25 cellular contexts compared by ENCODE assay signal in the genomic region with DNA sequence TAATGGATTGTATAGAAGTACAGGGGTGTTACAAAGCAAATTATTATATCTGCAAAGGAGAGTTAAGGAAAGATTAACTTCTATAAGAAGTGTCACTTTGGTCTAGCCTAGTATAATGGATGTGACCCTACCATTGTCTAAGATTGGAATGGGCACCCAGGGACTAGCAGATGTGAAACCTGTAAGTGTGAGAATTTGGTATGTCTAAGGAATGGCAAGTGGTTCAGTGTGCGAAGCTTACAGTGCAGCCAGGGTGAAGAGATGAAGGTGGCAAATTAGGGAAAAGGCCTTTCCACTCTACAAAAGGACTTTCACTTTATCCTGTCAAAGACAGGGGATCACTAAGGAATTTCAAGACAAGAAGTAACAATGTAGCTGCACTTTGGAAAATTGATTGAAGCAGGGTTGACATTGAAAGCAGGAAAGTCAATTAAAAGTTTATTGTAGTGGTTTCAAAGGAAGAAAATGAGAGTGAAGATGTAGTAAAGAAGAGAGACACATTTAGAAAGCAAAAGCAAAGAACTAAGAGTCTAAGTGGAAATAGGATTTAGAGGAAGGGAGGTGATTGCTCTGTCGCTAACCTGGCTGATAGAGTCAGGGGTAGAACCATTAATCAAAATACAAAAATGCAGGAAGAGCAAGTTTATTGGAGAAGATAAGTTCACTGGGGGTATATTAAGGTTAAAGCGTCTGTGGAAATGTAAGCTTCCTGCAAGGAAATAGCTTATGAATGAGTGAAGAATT. TPM values are rescaled to one million over a fixed set of nuclear protein-coding genes. Genes with fewer than 3 reads are reported as not detected.
DNase-seq lines count a peak whose midpoint lies in the region; ATAC-seq and TF ChIP-seq lines count a peak whose summit lies in the region.
"Had no signal": no experiment of that assay in that cellular context is flagged by ENCODE, and none has a peak within 500 bp of the region (broad histone marks: within the 10 kb centered on the region; RNA-seq: fewer than 3 reads in every experiment).

No MANE protein-coding gene starts in this region.

- H3K4me3 ChIP-seq in GM23338: no peak overlapping the region
- no peak overlapping the region for H3K4me3 ChIP-seq in neural progenitor cell
- H3K4me3 ChIP-seq: K562 had no signal

- no peak overlapping the region for H2AFZ ChIP-seq in GM23338
- no peak overlapping the region for H2AFZ ChIP-seq in neural progenitor cell (replicated peaks)

- CTCF ChIA-PET in WTC11 (lab: Charles Lee): no interaction called here

- no peaks in the 10 kb centered on the region for H3K36me3 ChIP-seq in GM23338 (ENCODE audit: insufficient read depth)
- H3K36me3 ChIP-seq in neural progenitor cell: no peaks in the 10 kb centered on the region

- H3K4me2 ChIP-seq in GM23338 (no peak overlapping the region), neural progenitor cell (peak overlapping the region; percentile 39)
- H3K4me2 ChIP-seq: SK-N-SH had no signal

- no peaks in the 10 kb centered on the region for H3K27me3 Mint-ChIP-seq in GM23338 (ENCODE audit: insufficient read depth, low read depth, poor library complexity)
- H3K27me3 Mint-ChIP-seq in WTC11 (ENCODE audit: low read depth): no peaks in the 10 kb centered on the region
- no peaks in the 10 kb centered on the region for H3K27me3 Mint-ChIP-seq in neural progenitor cell (ENCODE audit: insufficient read depth, low read depth)
- H3K27me3 Mint-ChIP-seq: CD8-positive, alpha-beta memory T cell had no signal

- TF ChIP-seq CTCF in GM23338 (conservative IDR thresholded peaks at IDR 0.05; ENCODE audit: low read depth in 2 of 2) (no peak), WTC11 (IDR thresholded peaks at IDR 0.05) (no peak), neural progenitor cell (IDR thresholded peaks at IDR 0.05) (no peak)

- H3K4me3 Mint-ChIP-seq in GM23338 (no peak overlapping the region), WTC11 (no peak overlapping the region), neural progenitor cell (no peak overlapping the region)
- H3K4me3 Mint-ChIP-seq: CD8-positive, alpha-beta memory T cell had no signal

- H3K4me1 Mint-ChIP-seq in GM23338 (peaks cover 9% of the 10 kb centered on the region), WTC11 (peaks cover 8% of the 10 kb centered on the region), neural progenitor cell (no peaks in the 10 kb centered on the region)
- H3K4me1 Mint-ChIP-seq: CD8-positive, alpha-beta memory T cell had no signal

- H3K9me3 ChIP-seq in neural progenitor cell (ENCODE audit: low read depth): no peaks in the 10 kb centered on the region
- H3K9me3 ChIP-seq: SK-N-SH had no signal

- H3K9me3 Mint-ChIP-seq in GM23338: no peaks in the 10 kb centered on the region; the same call in 2 of the 3 replicates
- H3K9me3 Mint-ChIP-seq in WTC11: no peaks in the 10 kb centered on the region
- no peaks in the 10 kb centered on the region for H3K9me3 Mint-ChIP-seq in neural progenitor cell

- no peak overlapping the region for H3K9ac ChIP-seq in neural progenitor cell
- H3K9ac ChIP-seq: SK-N-SH had no signal

- peak; percentile 54 for ATAC-seq in GM18498 (IDR thresholded peaks at IDR 0.05; ENCODE audit: unreplicated experiment)
- no peak for ATAC-seq in GM23338
- ATAC-seq in WTC11: no peak
- ATAC-seq in HG02571 (IDR thresholded peaks at IDR 0.05; ENCODE audit: unreplicated experiment): no peak
- no peak for ATAC-seq in HG03025 (IDR thresholded peaks at IDR 0.05; ENCODE audit: low FRiP score, unreplicated experiment)
- ATAC-seq: HepG2, K562, Panc1 had no signal

- no peaks in the 10 kb centered on the region for H3K9me2 ChIP-seq in GM23338 (ENCODE audit: insufficient read depth)
- H3K9me2 ChIP-seq: SK-N-SH had no signal

- H3K27ac ChIP-seq in GM23338 (ENCODE audit: low read depth) (no peak overlapping the region), neural progenitor cell (peak overlapping the region; percentile 88)
- H3K27ac ChIP-seq: C4-2B had no signal

- no peaks in the 10 kb centered on the region for H4K20me1 ChIP-seq in GM23338 (replicated peaks; ENCODE audit: insufficient read depth)
- no peaks in the 10 kb centered on the region for H4K20me1 ChIP-seq in neural progenitor cell (ENCODE audit: low read depth)

- H3K27ac Mint-ChIP-seq in GM23338 (no peak overlapping the region), WTC11 (peak overlapping the region; percentile 19; the same call in 1 of the 2 replicates), neural progenitor cell (no peak overlapping the region)
- H3K27ac Mint-ChIP-seq: CD8-positive, alpha-beta memory T cell had no signal

- no peaks in the 10 kb centered on the region for H3K27me3 ChIP-seq in GM23338 (ENCODE audit: insufficient read depth)
- no peaks in the 10 kb centered on the region for H3K27me3 ChIP-seq in neural progenitor cell

- no peaks in the 10 kb centered on the region; the same call in 2 of the 3 replicates for H3K36me3 Mint-ChIP-seq in GM23338 (ENCODE audit: low read depth)
- H3K36me3 Mint-ChIP-seq in WTC11: no peaks in the 10 kb centered on the region
- no peaks in the 10 kb centered on the region for H3K36me3 Mint-ChIP-seq in neural progenitor cell
- H3K36me3 Mint-ChIP-seq: CD8-positive, alpha-beta memory T cell had no signal

- POLR2A ChIA-PET in WTC11 (lab: Charles Lee): no interaction called here

- no peaks in the 10 kb centered on the region for H3K79me2 ChIP-seq in GM23338 (replicated peaks; ENCODE audit: insufficient read depth)
- H3K79me2 ChIP-seq in neural progenitor cell (ENCODE audit: low read depth): no peaks in the 10 kb centered on the region

- DNase-seq in GM23338 (ENCODE audit: low spot score): peak; percentile 7
- no peak for DNase-seq in WTC11 (ENCODE audit: low spot score)
- peak; percentile 70 for DNase-seq in neural progenitor cell (ENCODE audit: low spot score)
- DNase-seq in NCI-H128 (lab: John Stamatoyannopoulos, UW; ENCODE audit: unreplicated experiment): no peak
- DNase-seq: Calu3; CD8-positive, alpha-beta memory T cell; HCEC 1CT; MM.1S; NCI-H1048; NCI-H1436; NCI-H187 treated with DMSO at 0.1 percent for 48 hours; NCI-H2107; NCI-H510A; NCI-H748 treated with DMSO at 0.1 percent for 48 hours; SIG-M5; SK-N-SH; T-helper 2 cell had no signal

- H3F3A ChIP-seq in GM23338 (replicated peaks; ENCODE audit: low read depth) (no peaks in the 10 kb centered on the region), neural progenitor cell (ENCODE audit: low read depth) (peaks cover 13% of the 10 kb centered on the region)

- H3K4me1 ChIP-seq in GM23338 (ENCODE audit: insufficient read depth) (no peaks in the 10 kb centered on the region), neural progenitor cell (peaks cover 19% of the 10 kb centered on the region)

TF ChIP-seq in GM23338, 12 proteins besides CTCF, POLR2A, EP300 and RAD21 (continues in another document):
- TF ChIP-seq, protein P1, sequence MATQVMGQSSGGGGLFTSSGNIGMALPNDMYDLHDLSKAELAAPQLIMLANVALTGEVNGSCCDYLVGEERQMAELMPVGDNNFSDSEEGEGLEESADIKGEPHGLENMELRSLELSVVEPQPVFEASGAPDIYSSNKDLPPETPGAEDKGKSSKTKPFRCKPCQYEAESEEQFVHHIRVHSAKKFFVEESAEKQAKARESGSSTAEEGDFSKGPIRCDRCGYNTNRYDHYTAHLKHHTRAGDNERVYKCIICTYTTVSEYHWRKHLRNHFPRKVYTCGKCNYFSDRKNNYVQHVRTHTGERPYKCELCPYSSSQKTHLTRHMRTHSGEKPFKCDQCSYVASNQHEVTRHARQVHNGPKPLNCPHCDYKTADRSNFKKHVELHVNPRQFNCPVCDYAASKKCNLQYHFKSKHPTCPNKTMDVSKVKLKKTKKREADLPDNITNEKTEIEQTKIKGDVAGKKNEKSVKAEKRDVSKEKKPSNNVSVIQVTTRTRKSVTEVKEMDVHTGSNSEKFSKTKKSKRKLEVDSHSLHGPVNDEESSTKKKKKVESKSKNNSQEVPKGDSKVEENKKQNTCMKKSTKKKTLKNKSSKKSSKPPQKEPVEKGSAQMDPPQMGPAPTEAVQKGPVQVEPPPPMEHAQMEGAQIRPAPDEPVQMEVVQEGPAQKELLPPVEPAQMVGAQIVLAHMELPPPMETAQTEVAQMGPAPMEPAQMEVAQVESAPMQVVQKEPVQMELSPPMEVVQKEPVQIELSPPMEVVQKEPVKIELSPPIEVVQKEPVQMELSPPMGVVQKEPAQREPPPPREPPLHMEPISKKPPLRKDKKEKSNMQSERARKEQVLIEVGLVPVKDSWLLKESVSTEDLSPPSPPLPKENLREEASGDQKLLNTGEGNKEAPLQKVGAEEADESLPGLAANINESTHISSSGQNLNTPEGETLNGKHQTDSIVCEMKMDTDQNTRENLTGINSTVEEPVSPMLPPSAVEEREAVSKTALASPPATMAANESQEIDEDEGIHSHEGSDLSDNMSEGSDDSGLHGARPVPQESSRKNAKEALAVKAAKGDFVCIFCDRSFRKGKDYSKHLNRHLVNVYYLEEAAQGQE (IDR thresholded peaks at IDR 0.05; ENCODE audit: unreplicated experiment): no peak
- TF ChIP-seq JUNB (IDR thresholded peaks at IDR 0.05; ENCODE audit: unreplicated experiment): no peak

TF ChIP-seq in WTC11, 78 proteins besides CTCF, POLR2A, EP300 and RAD21:
- TF ChIP-seq ZNF671 (CRISPR knock-in tag; IDR thresholded peaks at IDR 0.05) (no peak), OVOL2 (CRISPR knock-in tag; IDR thresholded peaks at IDR 0.05; ENCODE audit: borderline replicate concordance) (no peak), IRF1 (CRISPR knock-in tag; IDR thresholded peaks at IDR 0.05) (no peak), ZNF416 (CRISPR knock-in tag; IDR thresholded peaks at IDR 0.05) (no peak), PREB (CRISPR knock-in tag; IDR thresholded peaks at IDR 0.05; ENCODE audit: borderline replicate concordance) (no peak)

RNA-seq across cellular contexts. Expression of gene KCND2, which starts 47.4 kb away (rescaled TPM):
- 15.6 and 17.7 TPM in 2 replicates for total RNA-seq in GM23338 (2014; rRNA removed; shearing (Covaris generic))
- 7.1 and 8.3 TPM in 2 replicates for polyA plus RNA-seq in GM23338 (2016; fragmentation: Nextera tagmentation; extraction: Ambion mirVana)
- total RNA-seq in WTC11 (2021) (4.6 to 6.7 TPM (median 6.2 TPM) in 3 replicates), neural progenitor cell (ENCODE audit: low replicate concordance) (2.7 and 2.9 TPM in 2 replicates)
- total RNA-seq: CD8-positive, alpha-beta memory T cell; Daoy; HepG2; K562 had no signal
- polyA plus RNA-seq: CD8-positive, alpha-beta memory T cell; HepG2; SK-N-SH had no signal

Comparison
In these comparisons a context has a peak if more than half of its experiments do, and no peak if none do; other contexts are left out.
1. DNase-seq: peak in GM23338 (single experiment) and neural progenitor cell (single experiment); none in WTC11 (single experiment) and NCI-H128 (single experiment).